Comparison of ENCODE assay signal across 14 cellular contexts in genomic region chr14:103118663-103119404, GRCh38. TPM values are rescaled to one million over a fixed set of nuclear protein-coding genes. Genes with fewer than 3 reads are reported as not detected.
A peak's percentile ranks its signal among the peaks of the same experiment; 100 is the strongest.
DNase-seq lines count a peak whose midpoint lies in the region; ATAC-seq and TF ChIP-seq lines count a peak whose summit lies in the region.
"Had no signal": no experiment of that assay in that cellular context is flagged by ENCODE, and none has a peak within 500 bp of the region (broad histone marks: within the 10 kb centered on the region; RNA-seq: fewer than 3 reads in every experiment).

No MANE protein-coding gene starts in this region.

- H3K4me3 Mint-ChIP-seq in H9: no peak overlapping the region
- H3K4me3 Mint-ChIP-seq: activated CD4-positive, alpha-beta T cell treated with anti-CD3 and anti-CD28 coated beads, Interleukin-2, amount 10 ng/mL, durations not matched to agents 7 days and 5 days had no signal

- no peak overlapping the region for H2BK5ac ChIP-seq in H9 (ENCODE audit: insufficient read length, low read length)

- no peak overlapping the region for H2BK120ac ChIP-seq in H9 (ENCODE audit: low read depth, low read length, poor library complexity, severe bottlenecking)

- no peaks in the 10 kb centered on the region for H3K9me3 ChIP-seq in OCI-LY3 (ENCODE audit: insufficient read depth, low read length)
- peaks cover 0 to 2% of the 10 kb centered on the region in 2 donors for H3K9me3 ChIP-seq in esophagus (ENCODE audit: control insufficient read depth in 2 of 2, insufficient read depth in 1 of 2, low read depth in 1 of 2, low read length in 1 of 2)
- no peaks in the 10 kb centered on the region for H3K9me3 ChIP-seq in muscle layer of duodenum (ENCODE audit: control insufficient read depth in 1 of 2, low read length in 2 of 2)
- H3K9me3 ChIP-seq in transverse colon: no peaks in the 10 kb centered on the region
- no peaks in the 10 kb centered on the region for H3K9me3 ChIP-seq in MM.1S (replicated peaks; ENCODE audit: insufficient read depth, low read length)
- no peaks in the 10 kb centered on the region for H3K9me3 ChIP-seq in H9 (ENCODE audit: control insufficient read depth, low read depth, low read length)
- H3K9me3 ChIP-seq: SJCRH30 had no signal

- no peak overlapping the region for H2BK12ac ChIP-seq in H9 (ENCODE audit: insufficient read length, low read depth, low read length)

- no peak overlapping the region for H3K27ac Mint-ChIP-seq in H9
- H3K27ac Mint-ChIP-seq: activated CD4-positive, alpha-beta T cell treated with anti-CD3 and anti-CD28 coated beads, Interleukin-2, amount 10 ng/mL, durations not matched to agents 7 days and 5 days; naive B cell had no signal

- H3K27me3 ChIP-seq in OCI-LY3 (ENCODE audit: low read depth, low read length) (no peaks in the 10 kb centered on the region), esophagus (ENCODE audit: control insufficient read depth in 1 of 2, insufficient read depth in 2 of 2, low read length in 2 of 2) (no peaks in the 10 kb centered on the region), muscle layer of duodenum (ENCODE audit: low read depth, low read length) (no peaks in the 10 kb centered on the region), transverse colon (peaks cover 22% of the 10 kb centered on the region), MM.1S (replicated peaks; ENCODE audit: insufficient read depth, low read length) (peaks cover 11% of the 10 kb centered on the region), H9 (ENCODE audit: insufficient read depth, low read length) (no peaks in the 10 kb centered on the region)
- H3K27me3 ChIP-seq: hepatocyte, SJCRH30 had no signal

- in situ Hi-C loops in transverse colon (cut with MboI; ENCODE audit: low pct_ligation_motif_present in 1 of 4, low pct_unique_long_range_greater_than_20kb in 1 of 4, low sequenced_read_pairs in 3 of 4): no loop called here

- H3F3A ChIP-seq in MM.1S (ENCODE audit: insufficient read depth, low read length): no peaks in the 10 kb centered on the region

- TF ChIP-seq CTCF in OCI-LY3 (IDR thresholded peaks at IDR 0.05; ENCODE audit: low read depth, low read length): no peak
- TF ChIP-seq CTCF in transverse colon (IDR thresholded peaks at IDR 0.05): no peak
- no peak for TF ChIP-seq CTCF in MM.1S (IDR thresholded peaks at IDR 0.05; ENCODE audit: low read length)
- no peak for TF ChIP-seq CTCF in H9 (conservative IDR thresholded peaks at IDR 0.05)

- H3K27me3 Mint-ChIP-seq in H9 (ENCODE audit: low read depth): peaks cover 4% of the 10 kb centered on the region

- H3K9ac ChIP-seq in OCI-LY3 (ENCODE audit: low read length) (no peak overlapping the region), MM.1S (ENCODE audit: low read length) (no peak overlapping the region), H9 (ENCODE audit: extremely low read depth, insufficient read length, low read length) (no peak overlapping the region)

- ATAC-seq in GM19455 (IDR thresholded peaks at IDR 0.05; ENCODE audit: unreplicated experiment): no peak

- no peak overlapping the region for H2BK15ac ChIP-seq in H9 (ENCODE audit: low read depth, low read length)

- no peak overlapping the region for H3K56ac ChIP-seq in H9 (ENCODE audit: insufficient read length, low read depth, low read length)

- H3K14ac ChIP-seq in H9 (ENCODE audit: insufficient read depth, low read length): no peak overlapping the region

- H3K4me1 Mint-ChIP-seq in H9: peaks cover 11 to 17% of the 10 kb centered on the region in 2 experiments

- H4K91ac ChIP-seq in H9 (ENCODE audit: insufficient read length, low read depth, low read length): no peak overlapping the region

- H4K20me1 ChIP-seq in OCI-LY3 (ENCODE audit: insufficient read depth, low read length) (no peaks in the 10 kb centered on the region), MM.1S (ENCODE audit: insufficient read depth, low read length) (no peaks in the 10 kb centered on the region), H9 (ENCODE audit: control insufficient read depth, insufficient read depth, insufficient read length) (no peaks in the 10 kb centered on the region)

- H3K4me2 ChIP-seq in OCI-LY3 (ENCODE audit: low read length) (peak overlapping the region; percentile 9; the same call in 1 of the 2 replicates), MM.1S (ENCODE audit: low read depth, low read length) (no peak overlapping the region), H9 (ENCODE audit: insufficient read depth, insufficient read length, low read length) (no peak overlapping the region)
- H3K4me2 ChIP-seq: hepatocyte had no signal

- no peaks in the 10 kb centered on the region for H3K23me2 ChIP-seq in H9 (ENCODE audit: insufficient read length, low read depth, low read length, poor library complexity, severe bottlenecking)

- H3K36me3 ChIP-seq in OCI-LY3 (replicated peaks; ENCODE audit: low read depth, low read length) (no peaks in the 10 kb centered on the region), esophagus (ENCODE audit: control insufficient read depth in 2 of 2, insufficient read depth in 2 of 2, low read length in 1 of 2) (no peaks in the 10 kb centered on the region), muscle layer of duodenum (ENCODE audit: control insufficient read depth in 1 of 2, insufficient read depth in 2 of 2, low read length in 2 of 2) (no peaks in the 10 kb centered on the region), transverse colon (no peaks in the 10 kb centered on the region), MM.1S (replicated peaks; ENCODE audit: insufficient read depth, low read length) (no peaks in the 10 kb centered on the region)
- H3K36me3 ChIP-seq: SJCRH30 had no signal

- H3K79me2 ChIP-seq in OCI-LY3 (ENCODE audit: low read length): no peaks in the 10 kb centered on the region
- no peaks in the 10 kb centered on the region for H3K79me2 ChIP-seq in MM.1S (ENCODE audit: low read length)
- H3K79me2 ChIP-seq in H9 (ENCODE audit: insufficient read depth, low read length): no peaks in the 10 kb centered on the region
- H3K79me2 ChIP-seq: hepatocyte had no signal

- no peak overlapping the region for H3K4ac ChIP-seq in H9 (ENCODE audit: low read depth, low read length)

- H3T11ph ChIP-seq in H9 (ENCODE audit: low read length): no peak overlapping the region

- no peak overlapping the region for H2BK20ac ChIP-seq in H9 (ENCODE audit: low read depth, low read length, poor library complexity, severe bottlenecking)

- no peak overlapping the region for H4K5ac ChIP-seq in H9 (ENCODE audit: insufficient read length, low read depth, low read length)

- H3K36me3 Mint-ChIP-seq in H9 (ENCODE audit: insufficient read depth in 1 of 3, low read depth in 3 of 3): no peaks in the 10 kb centered on the region
- H3K36me3 Mint-ChIP-seq: naive B cell had no signal

- intact Hi-C loops in transverse colon (cut with DNase I; ENCODE audit: low total_unique reads): no loop called here

- no peak overlapping the region for H3K4me3 ChIP-seq in OCI-LY3 (ENCODE audit: low read length)
- H3K4me3 ChIP-seq in esophagus (ENCODE audit: low read depth in 1 of 2, low read length in 2 of 2): no peak overlapping the region
- no peak overlapping the region for H3K4me3 ChIP-seq in muscle layer of duodenum (ENCODE audit: low read depth in 1 of 2, low read length in 2 of 2)
- no peak overlapping the region for H3K4me3 ChIP-seq in transverse colon
- no peak overlapping the region for H3K4me3 ChIP-seq in MM.1S (ENCODE audit: low read length)
- H3K4me3 ChIP-seq: hepatocyte, SJCRH30 had no signal

- no peak overlapping the region for H4K8ac ChIP-seq in H9 (replicated peaks; ENCODE audit: insufficient read length, low read depth, low read length)

- no peak overlapping the region for H3K23ac ChIP-seq in H9 (ENCODE audit: insufficient read length, low read depth, low read length)

- H2AFZ ChIP-seq in OCI-LY3 (ENCODE audit: low read depth, low read length) (no peak overlapping the region; the same call in 1 of the 2 replicates), MM.1S (ENCODE audit: low read length) (no peak overlapping the region), H9 (ENCODE audit: low read length) (no peak overlapping the region)
- H2AFZ ChIP-seq: hepatocyte had no signal

- WGBS in esophagus, 2 donors: 76 to 85% methylated on average over 8 to 9 of the region's 9 CpGs
- 70% methylated on average over 9 of the region's 9 CpGs; no CpG with 5 or more reads in 1 of the 2 donors for WGBS in transverse colon (ENCODE audit: low coverage in 1 of 2), 2 donors
- no CpG with 5 or more reads among the region's 9 CpGs for WGBS in H9 (ENCODE audit: extremely low coverage, insufficient read length, low lambda C conversion rate)

- DNase-seq in transverse colon: peak; percentile 61
- no peak for DNase-seq in MM.1S
- DNase-seq in H9: no peak
- DNase-seq in COR-L47 (lab: John Stamatoyannopoulos, UW): no peak
- DNase-seq: activated CD4-positive, alpha-beta T cell treated with anti-CD3 and anti-CD28 coated beads, Interleukin-2, amount 10 ng/mL, durations not matched to agents 7 days and 5 days; activated naive CD4-positive, alpha-beta T cell; DMS79; naive B cell had no signal

- no peak overlapping the region for H2AK5ac ChIP-seq in H9 (ENCODE audit: insufficient read length, low read length)

- no peak for TF ChIP-seq POLR2A in transverse colon (IDR thresholded peaks at IDR 0.05)

- no peaks in the 10 kb centered on the region for H3K9me2 ChIP-seq in MM.1S (replicated peaks; ENCODE audit: insufficient read depth, low read length)

- no peaks in the 10 kb centered on the region for H3K79me1 ChIP-seq in H9 (ENCODE audit: insufficient read depth, low read depth, low read length, poor library complexity, severe bottlenecking)

- H3K9me3 Mint-ChIP-seq in H9: no peaks in the 10 kb centered on the region
- H3K9me3 Mint-ChIP-seq: activated CD4-positive, alpha-beta T cell treated with anti-CD3 and anti-CD28 coated beads, Interleukin-2, amount 10 ng/mL, durations not matched to agents 7 days and 5 days; naive B cell had no signal

- no peak overlapping the region for H3K27ac ChIP-seq in OCI-LY3 (ENCODE audit: low read length)
- peak overlapping the region; percentile 61 to 66 for H3K27ac ChIP-seq in esophagus (ENCODE audit: low read depth in 2 of 2, low read length in 1 of 2)
- peak overlapping the region; percentile 72 for H3K27ac ChIP-seq in muscle layer of duodenum (ENCODE audit: low read length)
- peak overlapping the region; percentile 74 to 86 (median 78) for H3K27ac ChIP-seq in transverse colon
- no peak overlapping the region for H3K27ac ChIP-seq in MM.1S (ENCODE audit: low read length)
- no peak overlapping the region for H3K27ac ChIP-seq in H9 (ENCODE audit: insufficient read length, low read depth, low read length)
- H3K27ac ChIP-seq: hepatocyte, SJCRH30 had no signal

- TF ChIP-seq EP300 in transverse colon (IDR thresholded peaks at IDR 0.05; ENCODE audit: low read depth): no peak

- peaks cover 36% of the 10 kb centered on the region for H3K4me1 ChIP-seq in OCI-LY3 (ENCODE audit: low read length)
- H3K4me1 ChIP-seq in esophagus (ENCODE audit: control insufficient read depth in 2 of 2, insufficient read depth in 2 of 2, low read length in 1 of 2): peaks cover 16 to 27% of the 10 kb centered on the region in 2 donors
- peaks cover 20 to 29% of the 10 kb centered on the region in 2 donors for H3K4me1 ChIP-seq in muscle layer of duodenum (ENCODE audit: control insufficient read depth in 1 of 2, insufficient read depth in 2 of 2, low read length in 2 of 2)
- peaks cover 16 to 59% (median 43%) of the 10 kb centered on the region in 4 donors for H3K4me1 ChIP-seq in transverse colon
- H3K4me1 ChIP-seq in MM.1S (ENCODE audit: low read length): no peaks in the 10 kb centered on the region
- peaks cover 4% of the 10 kb centered on the region; the same call in 1 of the 2 replicates for H3K4me1 ChIP-seq in H9 (ENCODE audit: insufficient read depth, low read length)

- H3K18ac ChIP-seq in H9 (ENCODE audit: insufficient read length, low read depth, low read length): no peak overlapping the region

RNA-seq across cellular contexts. Expression of gene TNFAIP2, which starts 4.4 kb away (rescaled TPM):
- polyA plus RNA-seq in esophagus: 100 to 1,000 TPM in 1 of 2 donors, 10 to 100 TPM in 1; 93.7 to 219 TPM
- total RNA-seq in transverse colon (10 to 100 TPM; 25.1 to 76.3 (median 52.7) TPM), H9 (2021) (29.3 and 29.7 TPM in 2 replicates)

RNA-seq across cellular contexts. Expression of gene EXOC3L4, which starts 24.3 kb away (rescaled TPM):
- polyA plus RNA-seq in esophagus: under 1 TPM; 0.52 to 0.67 TPM
- total RNA-seq in transverse colon: 10 to 100 TPM; 15.2 to 49.0 (median 30.3) TPM
- total RNA-seq in H9 (2021): 0.39 and 0.42 TPM in 2 replicates
- total RNA-seq: activated CD4-positive, alpha-beta T cell treated with anti-CD3 and anti-CD28 coated beads, Interleukin-2, amount 10 ng/mL, durations not matched to agents 7 days and 5 days; SJCRH30 had no signal

RNA-seq across cellular contexts. Expression of gene LBHD2, which starts 34.8 kb away (rescaled TPM):
- not detected for polyA plus RNA-seq in esophagus
- total RNA-seq in transverse colon (not detected), H9 (2021) (not detected in 2 replicates)
- total RNA-seq: activated CD4-positive, alpha-beta T cell treated with anti-CD3 and anti-CD28 coated beads, Interleukin-2, amount 10 ng/mL, durations not matched to agents 7 days and 5 days; hepatocyte; SJCRH30 had no signal

Comparison
In these comparisons a context has a peak if more than half of its experiments do, and no peak if none do; other contexts are left out.
1. H3K27ac ChIP-seq: peak in esophagus (2 of 2), muscle layer of duodenum (single experiment) and transverse colon (4 of 4); none in OCI-LY3 (single experiment), MM.1S (single experiment) and H9 (single experiment).
2. RNA of gene EXOC3L4, which starts 24.3 kb away (total RNA-seq): 15.2 to 49.0 TPM in transverse colon; 0.39 to 0.42 TPM in H9; every median in the first group is over 10 times any median in the second.